Comparison of ENCODE assay signal across 25 cellular contexts in the genomic region with DNA sequence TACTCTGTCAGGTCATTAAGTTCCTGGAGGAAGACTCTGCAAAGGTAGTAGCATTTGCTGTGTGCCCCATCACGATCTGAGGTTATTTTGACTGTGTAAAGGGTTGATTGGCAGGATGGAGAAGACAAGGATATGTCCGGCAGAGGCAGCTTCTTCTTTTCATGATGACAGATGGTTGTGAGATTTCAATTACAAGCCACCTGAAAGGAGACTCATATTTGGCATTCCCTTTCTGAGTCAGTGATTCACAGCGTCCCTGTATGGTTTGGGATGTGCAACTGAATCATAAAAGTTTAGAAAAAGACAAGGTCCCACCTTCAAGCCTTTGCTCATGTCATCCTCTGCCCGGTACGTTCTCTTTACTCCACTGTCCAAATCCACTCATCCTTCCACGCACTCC.
"Had no signal": no experiment of that assay in that cellular context is flagged by ENCODE, and none has a peak within 500 bp of the region (broad histone marks: within the 10 kb centered on the region; RNA-seq: fewer than 3 reads in every experiment).

No MANE protein-coding gene starts in this region.

- H3K4me3 Mint-ChIP-seq: effector memory CD8-positive, alpha-beta T cell; naive thymus-derived CD4-positive, alpha-beta T cell; nephron; stimulated activated naive B cell treated with anti-CD40 and anti-IgM and Interleukin-4, amounts not matched to agents 10 μg/mL and 1 μg/mL and 100 μg/mL, for 72 hours; stimulated activated naive CD8-positive, alpha-beta T cell treated with anti-CD3 and anti-CD28 coated beads, Interleukin-15, Interleukin-2, amounts not matched to agents 100 ng/mL and 50 ng/mL, for 24 hours had no signal

- H3K9me3 ChIP-seq: gastroesophageal sphincter, heart right ventricle, left lung, psoas muscle, spleen, thoracic aorta, tibial nerve, upper lobe of left lung had no signal

- H3K27me3 Mint-ChIP-seq: stimulated activated naive B cell treated with anti-CD40 and anti-IgM and Interleukin-4, amounts not matched to agents 10 μg/mL and 1 μg/mL and 100 μg/mL, for 72 hours had no signal

- H3K4me1 ChIP-seq: gastroesophageal sphincter, left lung, psoas muscle, tibial nerve, upper lobe of left lung had no signal

- H3K9me3 Mint-ChIP-seq: effector memory CD8-positive, alpha-beta T cell; naive thymus-derived CD4-positive, alpha-beta T cell; nephron; stimulated activated naive B cell treated with anti-CD40 and anti-IgM and Interleukin-4, amounts not matched to agents 10 μg/mL and 1 μg/mL and 100 μg/mL, for 72 hours; stimulated activated naive CD8-positive, alpha-beta T cell treated with anti-CD3 and anti-CD28 coated beads, Interleukin-15, Interleukin-2, amounts not matched to agents 100 ng/mL and 50 ng/mL, for 24 hours had no signal

- FAIRE-seq: islet of Langerhans, urothelium cell line had no signal

- H3K36me3 ChIP-seq: gastroesophageal sphincter, heart right ventricle, left lung, spleen, thoracic aorta, tibial nerve, upper lobe of left lung had no signal

- DNase-seq: cortex of kidney; effector memory CD8-positive, alpha-beta T cell; foreskin fibroblast; heart right ventricle; hippocampal formation; left cardiac atrium; left lung; mesenchymal stem cell; midbrain; naive thymus-derived CD4-positive, alpha-beta T cell; nucleus accumbens; psoas muscle; right cardiac atrium; spleen; stimulated activated CD4-positive, alpha-beta T cell treated with anti-CD3 and anti-CD28 coated beads, Interleukin-4, amount 100 ng/mL, for 4 hours; stimulated activated naive B cell treated with anti-CD40 and anti-IgM and Interleukin-4, amounts not matched to agents 10 μg/mL and 1 μg/mL and 100 μg/mL, for 72 hours; upper lobe of left lung had no signal

- ATAC-seq: effector memory CD8-positive, alpha-beta T cell; gastroesophageal sphincter; heart right ventricle; left cardiac atrium; left lung; naive thymus-derived CD4-positive, alpha-beta T cell; psoas muscle; right cardiac atrium; stimulated activated naive B cell treated with anti-CD40 and anti-IgM and Interleukin-4, amounts not matched to agents 10 μg/mL and 1 μg/mL and 100 μg/mL, for 72 hours had no signal

- H3K27me3 ChIP-seq: left lung, spleen, tibial nerve, upper lobe of left lung had no signal

- H3K4me1 Mint-ChIP-seq: naive thymus-derived CD4-positive, alpha-beta T cell; nephron; stimulated activated naive B cell treated with anti-CD40 and anti-IgM and Interleukin-4, amounts not matched to agents 10 μg/mL and 1 μg/mL and 100 μg/mL, for 72 hours had no signal

- H3K4me3 ChIP-seq: gastroesophageal sphincter, heart right ventricle, left lung, psoas muscle, skin epidermis, spleen, thoracic aorta, tibial nerve, upper lobe of left lung had no signal

- H3K36me3 Mint-ChIP-seq: naive thymus-derived CD4-positive, alpha-beta T cell; stimulated activated naive B cell treated with anti-CD40 and anti-IgM and Interleukin-4, amounts not matched to agents 10 μg/mL and 1 μg/mL and 100 μg/mL, for 72 hours had no signal

- H3K27ac ChIP-seq: gastroesophageal sphincter, heart right ventricle, left lung, psoas muscle, skin epidermis, spleen, thoracic aorta, tibial nerve, upper lobe of left lung had no signal

- H3K27ac Mint-ChIP-seq: effector memory CD8-positive, alpha-beta T cell; naive thymus-derived CD4-positive, alpha-beta T cell; nephron; stimulated activated naive B cell treated with anti-CD40 and anti-IgM and Interleukin-4, amounts not matched to agents 10 μg/mL and 1 μg/mL and 100 μg/mL, for 72 hours; stimulated activated naive CD8-positive, alpha-beta T cell treated with anti-CD3 and anti-CD28 coated beads, Interleukin-15, Interleukin-2, amounts not matched to agents 100 ng/mL and 50 ng/mL, for 24 hours had no signal
